Comparison of ENCODE assay signal across 18 cellular contexts in genomic region chr7:111531993-111532392, GRCh38. TPM values are rescaled to one million over a fixed set of nuclear protein-coding genes. Genes with fewer than 3 reads are reported as not detected.
DNase-seq lines count a peak whose midpoint lies in the region; ATAC-seq, FAIRE-seq and TF ChIP-seq lines count a peak whose summit lies in the region.
"Had no signal": no experiment of that assay in that cellular context is flagged by ENCODE, and none has a peak within 500 bp of the region (broad histone marks: within the 10 kb centered on the region; RNA-seq: fewer than 3 reads in every experiment).

No MANE protein-coding gene starts in this region.

- H3K27me3 Mint-ChIP-seq in memory B cell = no peaks in the 10 kb centered on the region
- H3K27me3 Mint-ChIP-seq in Calu3 (ENCODE audit: unreplicated experiment) = no peaks in the 10 kb centered on the region
- peaks cover 2% of the 10 kb centered on the region for H3K27me3 Mint-ChIP-seq in neural progenitor cell (ENCODE audit: insufficient read depth, low read depth)
- H3K27me3 Mint-ChIP-seq: T-cell had no signal

- H2AFZ ChIP-seq in neural progenitor cell (replicated peaks) = no peak overlapping the region

- no TSS peak for BruUV-seq in Calu3 (replicated peaks; lab: Mats Ljungman, UMichigan)

- H3K27me3 ChIP-seq in bronchial epithelial cell (ENCODE audit: control insufficient read depth, insufficient read depth, low read length) (no peaks in the 10 kb centered on the region), neural progenitor cell (no peaks in the 10 kb centered on the region)

- TF ChIP-seq CTCF in bronchial epithelial cell (IDR thresholded peaks at IDR 0.05; ENCODE audit: insufficient read depth, low read length, severe bottlenecking) (no peak), Calu3 (IDR thresholded peaks at IDR 0.05; ENCODE audit: unreplicated experiment) (no peak), neural progenitor cell (IDR thresholded peaks at IDR 0.05) (no peak)

- no peaks in the 10 kb centered on the region for H4K20me1 ChIP-seq in neural progenitor cell (ENCODE audit: low read depth)

- FAIRE-seq in bronchial epithelial cell (lab: Jason Lieb, UNC) = no peak
- FAIRE-seq: RCC 7860 had no signal

- no peak overlapping the region for H3K27ac ChIP-seq in neural progenitor cell

- DNase-seq in CD1c-positive myeloid dendritic cell (ENCODE audit: extremely low spot score) (peak; percentile 61), LHCN-M2 (ENCODE audit: low read depth) (peak; percentile 13), bronchial epithelial cell (ENCODE audit: low read depth) (peak; percentile 19), memory B cell (ENCODE audit: low spot score in 2 of 2) (no peak), KG1 (lab: John Stamatoyannopoulos, UW) (no peak), Calu3 (no peak), SHP77 treated with DMSO at 0.1 percent for 48 hours (lab: John Stamatoyannopoulos, UW) (no peak), neural progenitor cell (ENCODE audit: low spot score) (no peak)
- DNase-seq: activated CD4-positive, CD25-positive, alpha-beta regulatory T cell treated with anti-CD3 and anti-CD28 coated beads, Interleukin-2, amount 50 U/mL, for 72 hours; activated naive CD4-positive, alpha-beta T cell treated with anti-CD3 and anti-CD28 coated beads, Interleukin-2, amount 50 U/mL, for 16 hours; central memory CD4-positive, alpha-beta T cell; foreskin melanocyte; NCI-H2029 treated with DMSO at 0.1 percent for 48 hours; NCI-H526 treated with DMSO at 0.1 percent for 48 hours; T-cell had no signal

- no peak overlapping the region for H3K9ac ChIP-seq in neural progenitor cell

- ATAC-seq in memory B cell (ENCODE audit: low read depth) = no peak
- ATAC-seq: T-cell had no signal

- H3K36me3 ChIP-seq in bronchial epithelial cell (ENCODE audit: control insufficient read depth, insufficient read depth, low read length) (no peaks in the 10 kb centered on the region), neural progenitor cell (no peaks in the 10 kb centered on the region)

- intact Hi-C loops in Calu3 (cut with micrococcal nuclease; ENCODE audit: unreplicated experiment) = no loop called here

- H3K4me2 ChIP-seq in neural progenitor cell = no peak overlapping the region

- no peaks in the 10 kb centered on the region for H3K79me2 ChIP-seq in neural progenitor cell (ENCODE audit: low read depth)

- H3K4me1 Mint-ChIP-seq in memory B cell (peaks cover 31% of the 10 kb centered on the region), Calu3 (ENCODE audit: low read depth, unreplicated experiment) (no peaks in the 10 kb centered on the region), neural progenitor cell (peaks cover 5% of the 10 kb centered on the region)

- H3F3A ChIP-seq in neural progenitor cell (ENCODE audit: low read depth) = no peaks in the 10 kb centered on the region

- H3K4me3 ChIP-seq in bronchial epithelial cell (ENCODE audit: low read depth, low read length) (no peak overlapping the region), neural progenitor cell (no peak overlapping the region)
- H3K4me3 ChIP-seq: lung had no signal

- peak overlapping the region; percentile 3 for H3K27ac Mint-ChIP-seq in memory B cell
- no peak overlapping the region for H3K27ac Mint-ChIP-seq in Calu3 (ENCODE audit: unreplicated experiment)
- H3K27ac Mint-ChIP-seq in neural progenitor cell = no peak overlapping the region
- H3K27ac Mint-ChIP-seq: T-cell had no signal

- H3K4me3 Mint-ChIP-seq in memory B cell (no peak overlapping the region), Calu3 (ENCODE audit: low read depth, unreplicated experiment) (no peak overlapping the region), neural progenitor cell (no peak overlapping the region)
- H3K4me3 Mint-ChIP-seq: nephron, T-cell had no signal

- H3K9me3 Mint-ChIP-seq in memory B cell (no peaks in the 10 kb centered on the region), Calu3 (ENCODE audit: low read depth, unreplicated experiment) (no peaks in the 10 kb centered on the region), neural progenitor cell (no peaks in the 10 kb centered on the region)
- H3K9me3 Mint-ChIP-seq: nephron, T-cell had no signal

- H3K36me3 Mint-ChIP-seq in memory B cell (peaks cover 2% of the 10 kb centered on the region), Calu3 (ENCODE audit: insufficient read depth, unreplicated experiment) (no peaks in the 10 kb centered on the region), neural progenitor cell (no peaks in the 10 kb centered on the region)

- H3K9me3 ChIP-seq in neural progenitor cell (ENCODE audit: low read depth) = no peaks in the 10 kb centered on the region

- peaks cover 15% of the 10 kb centered on the region for H3K4me1 ChIP-seq in neural progenitor cell

- CTCF ChIA-PET in Calu3 (lab: Charles Lee) = no interaction called here

RNA-seq across cellular contexts. Expression of gene IMMP2L, which starts 30.3 kb away (rescaled TPM):
- 6.4 and 8.5 TPM in 2 replicates for total RNA-seq in LHCN-M2 (2014; rRNA removed)
- polyA plus RNA-seq in LHCN-M2 (2012) = 5.3 TPM
- total RNA-seq in bronchial epithelial cell = 19.0 and 25.9 TPM in 2 replicates
- 28.6 and 38.8 TPM in 2 replicates for total RNA-seq in Calu3 (2022)
- 12.8 and 21.5 TPM in 2 replicates for total RNA-seq in neural progenitor cell (ENCODE audit: low replicate concordance)

Comparison
In these comparisons a context has a peak if more than half of its experiments do, and no peak if none do; other contexts are left out.
1. DNase-seq: peak in CD1c-positive myeloid dendritic cell (single experiment), LHCN-M2 (single experiment) and bronchial epithelial cell (single experiment); none in memory B cell (0 of 2), KG1 (single experiment), Calu3 (single experiment), SHP77 treated with DMSO at 0.1 percent for 48 hours (single experiment) and neural progenitor cell (single experiment).